11 cellular contexts compared by ENCODE assay signal in genomic region chr14:71363961-71364360, GRCh38. TPM values are rescaled to one million over a fixed set of nuclear protein-coding genes. Genes with fewer than 3 reads are reported as not detected.
DNase-seq lines count a peak whose midpoint lies in the region; ATAC-seq lines count a peak whose summit lies in the region.
"Had no signal": no experiment of that assay in that cellular context is flagged by ENCODE, and none has a peak within 500 bp of the region (broad histone marks: within the 10 kb centered on the region; RNA-seq: fewer than 3 reads in every experiment).

No MANE protein-coding gene starts in this region.

- no peaks in the 10 kb centered on the region for H3K27me3 Mint-ChIP-seq in stimulated activated naive B cell treated with anti-CD40 and anti-IgM and Interleukin-4, amounts not matched to agents 10 μg/mL and 1 μg/mL and 100 μg/mL, for 72 hours

- intact Hi-C loops in left ventricle myocardium superior (cut with micrococcal nuclease), result no loop called here

- H3K9me3 Mint-ChIP-seq in stimulated activated naive B cell treated with anti-CD40 and anti-IgM and Interleukin-4, amounts not matched to agents 10 μg/mL and 1 μg/mL and 100 μg/mL, for 72 hours, result peaks cover 8 to 13% of the 10 kb centered on the region in 2 donors

- peak; percentile 56 for DNase-seq in EL
- DNase-seq in amniotic epithelial cell (ENCODE audit: low read depth), result peak; percentile 72
- no peak for DNase-seq in left ventricle myocardium superior
- no peak for DNase-seq in stimulated activated naive B cell treated with anti-CD40 and anti-IgM and Interleukin-4, amounts not matched to agents 10 μg/mL and 1 μg/mL and 100 μg/mL, for 72 hours
- DNase-seq in stimulated activated CD4-positive, alpha-beta T cell treated with anti-CD3 and anti-CD28 coated beads, Interleukin-2, amount 100 ng/mL, for 24 hours, result no peak
- no peak for DNase-seq in KG1 (lab: John Stamatoyannopoulos, UW)
- DNase-seq: activated T-cell treated with anti-CD3 and anti-CD28 coated beads for 4 hours, occipital lobe, T-helper 9 cell had no signal

- H3K4me3 Mint-ChIP-seq in stimulated activated naive B cell treated with anti-CD40 and anti-IgM and Interleukin-4, amounts not matched to agents 10 μg/mL and 1 μg/mL and 100 μg/mL, for 72 hours, result peak overlapping the region in 1 of 2 donors; percentile 29

- peaks cover 31 to 81% of the 10 kb centered on the region in 2 donors for H3K4me1 Mint-ChIP-seq in stimulated activated naive B cell treated with anti-CD40 and anti-IgM and Interleukin-4, amounts not matched to agents 10 μg/mL and 1 μg/mL and 100 μg/mL, for 72 hours

- peak; percentile 53 for ATAC-seq in left ventricle myocardium superior
- ATAC-seq in stimulated activated naive B cell treated with anti-CD40 and anti-IgM and Interleukin-4, amounts not matched to agents 10 μg/mL and 1 μg/mL and 100 μg/mL, for 72 hours (replicated peaks), result no peak
- no peak for ATAC-seq in GM21360 (IDR thresholded peaks at IDR 0.05; ENCODE audit: unreplicated experiment)
- ATAC-seq in HG03565 (IDR thresholded peaks at IDR 0.05; ENCODE audit: unreplicated experiment), result no peak

- peaks cover 34 to 70% of the 10 kb centered on the region in 2 donors for H3K36me3 Mint-ChIP-seq in stimulated activated naive B cell treated with anti-CD40 and anti-IgM and Interleukin-4, amounts not matched to agents 10 μg/mL and 1 μg/mL and 100 μg/mL, for 72 hours

- H3K27ac Mint-ChIP-seq in stimulated activated naive B cell treated with anti-CD40 and anti-IgM and Interleukin-4, amounts not matched to agents 10 μg/mL and 1 μg/mL and 100 μg/mL, for 72 hours, result peak overlapping the region; percentile 96

RNA-seq across cellular contexts. Expression of gene SIPA1L1, which starts 43.7 kb away (rescaled TPM):
- total RNA-seq in left ventricle myocardium superior, result 4.5 TPM

Comparison
In these comparisons a context has a peak if more than half of its experiments do, and no peak if none do; other contexts are left out.
1. DNase-seq: peak in EL (single experiment) and amniotic epithelial cell (single experiment); none in left ventricle myocardium superior (single experiment), stimulated activated naive B cell treated with anti-CD40 and anti-IgM and Interleukin-4, amounts not matched to agents 10 μg/mL and 1 μg/mL and 100 μg/mL, for 72 hours (single experiment), stimulated activated CD4-positive, alpha-beta T cell treated with anti-CD3 and anti-CD28 coated beads, Interleukin-2, amount 100 ng/mL, for 24 hours (0 of 2) and KG1 (single experiment).